Comparison of ENCODE assay signal across 1 cellular context in genomic region chr20:1415667-1416468, GRCh38.
TF ChIP-seq lines count a peak whose summit lies in the region.

No MANE protein-coding gene starts in this region.

TF ChIP-seq in HepG2, 621 proteins besides CTCF, POLR2A, EP300 and RAD21 (continued from another document and continues in another):
- TF ChIP-seq HMGXB4 (CRISPR knock-in tag; IDR thresholded peaks at IDR 0.05; ENCODE audit: borderline replicate concordance in 1 of 2, low read depth in 1 of 2) (peak in 1 of 2 experiments; percentile 53; a peak in 1 of 4 replicates), ZNF264 (CRISPR knock-in tag; IDR thresholded peaks at IDR 0.05) (no peak), NKX3-1 (CRISPR knock-in tag; IDR thresholded peaks at IDR 0.05) (no peak), ZBTB2 (CRISPR knock-in tag; IDR thresholded peaks at IDR 0.05; ENCODE audit: low read depth) (no peak), NR2F2 (IDR thresholded peaks at IDR 0.05; ENCODE audit: borderline replicate concordance, low read depth) (0 out of 2 replicates have a peak, but pooled peaks have one; percentile 15), ZNF207 (IDR thresholded peaks at IDR 0.05; ENCODE audit: borderline replicate concordance) (no peak), ZNF329 (CRISPR knock-in tag; IDR thresholded peaks at IDR 0.05; ENCODE audit: low read depth) (no peak), ZNF879 (CRISPR knock-in tag; IDR thresholded peaks at IDR 0.05) (no peak), HIVEP1 (CRISPR knock-in tag; IDR thresholded peaks at IDR 0.05) (no peak; the same call in 1 of the 2 replicates), ZNF75D (CRISPR knock-in tag; IDR thresholded peaks at IDR 0.05; ENCODE audit: borderline replicate concordance) (no peak), FOXJ3 (CRISPR knock-in tag; IDR thresholded peaks at IDR 0.05; ENCODE audit: borderline replicate concordance) (no peak), ARHGAP35 (CRISPR knock-in tag; IDR thresholded peaks at IDR 0.05; ENCODE audit: borderline replicate concordance) (no peak), ISL2 (CRISPR knock-in tag; IDR thresholded peaks at IDR 0.05) (no peak), ZNF510 (CRISPR knock-in tag; IDR thresholded peaks at IDR 0.05; ENCODE audit: low read depth) (no peak), ELK4 (CRISPR knock-in tag; IDR thresholded peaks at IDR 0.05; ENCODE audit: borderline replicate concordance) (no peak), CBX1 (IDR thresholded peaks at IDR 0.05; ENCODE audit: low read depth) (no peak), NR3C1 (CRISPR knock-in tag; IDR thresholded peaks at IDR 0.05) (no peak), PPARG (CRISPR knock-in tag; conservative IDR thresholded peaks at IDR 0.05) (0 out of 2 replicates have a peak, but pooled peaks have one; percentile 20), PRMT3 (CRISPR knock-in tag; IDR thresholded peaks at IDR 0.05; ENCODE audit: borderline replicate concordance, low read depth) (no peak), TIGD3 (CRISPR knock-in tag; IDR thresholded peaks at IDR 0.05; ENCODE audit: borderline replicate concordance) (no peak), ZNF549 (CRISPR knock-in tag; IDR thresholded peaks at IDR 0.05) (no peak), ZNF790 (CRISPR knock-in tag; IDR thresholded peaks at IDR 0.05; ENCODE audit: borderline replicate concordance) (no peak), ZNF891 (CRISPR knock-in tag; IDR thresholded peaks at IDR 0.05) (no peak), STAG1 (CRISPR knock-in tag; IDR thresholded peaks at IDR 0.05) (no peak; the same call in 1 of the 2 replicates), SOX6 (IDR thresholded peaks at IDR 0.05) (no peak), SOX6 (CRISPR knock-in tag; IDR thresholded peaks at IDR 0.05) (no peak), NCOR1 (IDR thresholded peaks at IDR 0.05; ENCODE audit: borderline replicate concordance, low read length) (no peak), POLR2G (IDR thresholded peaks at IDR 0.05; ENCODE audit: low read depth, low read length) (no peak), SMARCC2 (IDR thresholded peaks at IDR 0.05) (peak; percentile 83; the same call in 1 of the 2 replicates), PHF5A (CRISPR knock-in tag; IDR thresholded peaks at IDR 0.05; ENCODE audit: low read depth, unreplicated experiment) (no peak), ARNT (IDR thresholded peaks at IDR 0.05) (no peak), ZMYM2 (CRISPR knock-in tag; IDR thresholded peaks at IDR 0.05) (peak; percentile 99), NFKB2 (CRISPR knock-in tag; IDR thresholded peaks at IDR 0.05; ENCODE audit: borderline replicate concordance) (no peak), NAIF1 (CRISPR knock-in tag; IDR thresholded peaks at IDR 0.05; ENCODE audit: borderline replicate concordance) (no peak), SMAD9 (CRISPR knock-in tag; IDR thresholded peaks at IDR 0.05) (no peak), EED (CRISPR knock-in tag; IDR thresholded peaks at IDR 0.05) (no peak), HNRNPLL (IDR thresholded peaks at IDR 0.05; ENCODE audit: low read depth, low read length, poor library complexity, severe bottlenecking) (no peak), ZNF839 (CRISPR knock-in tag; IDR thresholded peaks at IDR 0.05; ENCODE audit: borderline replicate concordance) (no peak), ATF7 (IDR thresholded peaks at IDR 0.05) (no peak), ATF7 (CRISPR knock-in tag; IDR thresholded peaks at IDR 0.05) (peak; percentile 72; the same call in 1 of the 2 replicates), FOXK2 (IDR thresholded peaks at IDR 0.05) (no peak), SALL2 (CRISPR knock-in tag; IDR thresholded peaks at IDR 0.05) (no peak), MXD4 (CRISPR knock-in tag; IDR thresholded peaks at IDR 0.05) (no peak), ZNF576 (CRISPR knock-in tag; IDR thresholded peaks at IDR 0.05) (no peak), ATM (IDR thresholded peaks at IDR 0.05; ENCODE audit: borderline replicate concordance) (no peak), HOXA9 (CRISPR knock-in tag; IDR thresholded peaks at IDR 0.05; ENCODE audit: borderline replicate concordance) (no peak), ZBTB7A (CRISPR knock-in tag; IDR thresholded peaks at IDR 0.05) (no peak), MTA1 (CRISPR knock-in tag; IDR thresholded peaks at IDR 0.05; ENCODE audit: borderline replicate concordance) (no peak), ZNF432 (CRISPR knock-in tag; IDR thresholded peaks at IDR 0.05; ENCODE audit: borderline replicate concordance) (no peak), ZNF720 (CRISPR knock-in tag; IDR thresholded peaks at IDR 0.05) (no peak), ZNF256 (CRISPR knock-in tag; conservative IDR thresholded peaks at IDR 0.05) (no peak), ZNF460 (CRISPR knock-in tag; IDR thresholded peaks at IDR 0.05; ENCODE audit: borderline replicate concordance) (no peak), PCBP2 (optimal IDR thresholded peaks at IDR 0.05; ENCODE audit: low read depth, low read length, poor library complexity, severe bottlenecking) (no peak), ZNF10 (CRISPR knock-in tag; IDR thresholded peaks at IDR 0.05; ENCODE audit: borderline replicate concordance, low read depth) (no peak), ZEB1 (IDR thresholded peaks at IDR 0.05; ENCODE audit: insufficient replicate concordance, low read depth) (no peak), ZMAT5 (CRISPR knock-in tag; IDR thresholded peaks at IDR 0.05; ENCODE audit: borderline replicate concordance, low read depth) (no peak), GLMP (CRISPR knock-in tag; IDR thresholded peaks at IDR 0.05; ENCODE audit: borderline replicate concordance) (no peak), EEA1 (CRISPR knock-in tag; IDR thresholded peaks at IDR 0.05; ENCODE audit: borderline replicate concordance) (no peak), ZNF841 (CRISPR knock-in tag; IDR thresholded peaks at IDR 0.05; ENCODE audit: borderline replicate concordance) (no peak), MAFG (CRISPR knock-in tag; IDR thresholded peaks at IDR 0.05) (no peak), ZBTB37 (CRISPR knock-in tag; IDR thresholded peaks at IDR 0.05) (no peak), FOXK1 (CRISPR knock-in tag; IDR thresholded peaks at IDR 0.05; ENCODE audit: borderline replicate concordance, low read depth) (peak; percentile 63; the same call in 1 of the 2 replicates), ZNF138 (CRISPR knock-in tag; IDR thresholded peaks at IDR 0.05; ENCODE audit: low read depth) (no peak), ZBTB21 (CRISPR knock-in tag; IDR thresholded peaks at IDR 0.05) (peak; percentile 58; the same call in 1 of the 2 replicates), WIZ (CRISPR knock-in tag; IDR thresholded peaks at IDR 0.05) (no peak), JUND (CRISPR knock-in tag; IDR thresholded peaks at IDR 0.05) (peak; percentile 97)
- TF ChIP-seq, protein P1, sequence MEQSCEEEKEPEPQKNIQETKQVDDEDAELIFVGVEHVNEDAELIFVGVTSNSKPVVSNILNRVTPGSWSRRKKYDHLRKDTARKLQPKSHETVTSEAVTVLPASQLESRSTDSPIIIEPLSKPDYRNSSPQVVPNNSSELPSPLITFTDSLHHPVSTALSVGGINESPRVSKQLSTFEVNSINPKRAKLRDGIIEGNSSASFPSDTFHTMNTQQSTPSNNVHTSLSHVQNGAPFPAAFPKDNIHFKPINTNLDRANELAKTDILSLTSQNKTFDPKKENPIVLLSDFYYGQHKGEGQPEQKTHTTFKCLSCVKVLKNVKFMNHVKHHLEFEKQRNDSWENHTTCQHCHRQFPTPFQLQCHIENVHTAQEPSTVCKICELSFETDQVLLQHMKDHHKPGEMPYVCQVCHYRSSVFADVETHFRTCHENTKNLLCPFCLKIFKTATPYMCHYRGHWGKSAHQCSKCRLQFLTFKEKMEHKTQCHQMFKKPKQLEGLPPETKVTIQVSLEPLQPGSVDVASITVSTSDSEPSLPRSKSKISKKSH (CRISPR knock-in tag; IDR thresholded peaks at IDR 0.05; ENCODE audit: borderline replicate concordance) = no peak
- TF ChIP-seq, protein P2, sequence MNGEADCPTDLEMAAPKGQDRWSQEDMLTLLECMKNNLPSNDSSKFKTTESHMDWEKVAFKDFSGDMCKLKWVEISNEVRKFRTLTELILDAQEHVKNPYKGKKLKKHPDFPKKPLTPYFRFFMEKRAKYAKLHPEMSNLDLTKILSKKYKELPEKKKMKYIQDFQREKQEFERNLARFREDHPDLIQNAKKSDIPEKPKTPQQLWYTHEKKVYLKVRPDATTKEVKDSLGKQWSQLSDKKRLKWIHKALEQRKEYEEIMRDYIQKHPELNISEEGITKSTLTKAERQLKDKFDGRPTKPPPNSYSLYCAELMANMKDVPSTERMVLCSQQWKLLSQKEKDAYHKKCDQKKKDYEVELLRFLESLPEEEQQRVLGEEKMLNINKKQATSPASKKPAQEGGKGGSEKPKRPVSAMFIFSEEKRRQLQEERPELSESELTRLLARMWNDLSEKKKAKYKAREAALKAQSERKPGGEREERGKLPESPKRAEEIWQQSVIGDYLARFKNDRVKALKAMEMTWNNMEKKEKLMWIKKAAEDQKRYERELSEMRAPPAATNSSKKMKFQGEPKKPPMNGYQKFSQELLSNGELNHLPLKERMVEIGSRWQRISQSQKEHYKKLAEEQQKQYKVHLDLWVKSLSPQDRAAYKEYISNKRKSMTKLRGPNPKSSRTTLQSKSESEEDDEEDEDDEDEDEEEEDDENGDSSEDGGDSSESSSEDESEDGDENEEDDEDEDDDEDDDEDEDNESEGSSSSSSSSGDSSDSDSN (CRISPR knock-in tag; IDR thresholded peaks at IDR 0.05) = peak; percentile 60
